In the genomic region with DNA sequence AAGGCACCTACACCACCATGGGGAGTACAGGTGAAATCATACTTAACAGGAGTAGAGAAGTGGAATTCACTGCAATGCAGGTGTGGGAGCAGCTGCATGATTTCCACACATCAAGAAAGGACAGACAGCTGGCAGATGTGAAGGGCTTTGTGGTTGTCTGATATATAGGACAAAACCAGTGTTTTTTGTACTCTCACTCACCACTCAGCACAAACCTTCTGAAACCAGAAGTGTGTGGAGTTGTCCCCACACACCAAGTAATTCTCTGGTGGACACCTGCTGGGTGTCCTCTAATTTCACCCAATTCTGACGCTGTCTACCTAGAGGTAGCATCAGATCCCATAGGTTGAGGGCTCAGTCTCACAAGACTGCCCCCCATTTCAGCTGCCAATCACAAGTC, we compare ENCODE assay signal across 9 cellular contexts.
"Had no signal": no experiment of that assay in that cellular context is flagged by ENCODE, and none has a peak within 500 bp of the region (broad histone marks: within the 10 kb centered on the region; RNA-seq: fewer than 3 reads in every experiment).

No MANE protein-coding gene starts in this region.

- H3K4me1 ChIP-seq: HAP-1 had no signal

- DNase-seq: GM23248, GOT3, H7, H9, HCEC 1CT, HFFc6 had no signal

- H3K9me3 ChIP-seq: HAP-1 had no signal

- H3K4me3 ChIP-seq: GM23248, GM23338, HAP-1 had no signal

- ATAC-seq: GM23338, HCT116 had no signal

- H3K9ac ChIP-seq: GM23248 had no signal

- H3K27ac ChIP-seq: GM23248 had no signal

- H3K36me3 ChIP-seq: HAP-1 had no signal

- H2AFZ ChIP-seq: GM23248, GM23338 had no signal

- H3K4me2 ChIP-seq: GM23338 had no signal
